Comparison of ENCODE assay signal across 8 cellular contexts in the genomic region with DNA sequence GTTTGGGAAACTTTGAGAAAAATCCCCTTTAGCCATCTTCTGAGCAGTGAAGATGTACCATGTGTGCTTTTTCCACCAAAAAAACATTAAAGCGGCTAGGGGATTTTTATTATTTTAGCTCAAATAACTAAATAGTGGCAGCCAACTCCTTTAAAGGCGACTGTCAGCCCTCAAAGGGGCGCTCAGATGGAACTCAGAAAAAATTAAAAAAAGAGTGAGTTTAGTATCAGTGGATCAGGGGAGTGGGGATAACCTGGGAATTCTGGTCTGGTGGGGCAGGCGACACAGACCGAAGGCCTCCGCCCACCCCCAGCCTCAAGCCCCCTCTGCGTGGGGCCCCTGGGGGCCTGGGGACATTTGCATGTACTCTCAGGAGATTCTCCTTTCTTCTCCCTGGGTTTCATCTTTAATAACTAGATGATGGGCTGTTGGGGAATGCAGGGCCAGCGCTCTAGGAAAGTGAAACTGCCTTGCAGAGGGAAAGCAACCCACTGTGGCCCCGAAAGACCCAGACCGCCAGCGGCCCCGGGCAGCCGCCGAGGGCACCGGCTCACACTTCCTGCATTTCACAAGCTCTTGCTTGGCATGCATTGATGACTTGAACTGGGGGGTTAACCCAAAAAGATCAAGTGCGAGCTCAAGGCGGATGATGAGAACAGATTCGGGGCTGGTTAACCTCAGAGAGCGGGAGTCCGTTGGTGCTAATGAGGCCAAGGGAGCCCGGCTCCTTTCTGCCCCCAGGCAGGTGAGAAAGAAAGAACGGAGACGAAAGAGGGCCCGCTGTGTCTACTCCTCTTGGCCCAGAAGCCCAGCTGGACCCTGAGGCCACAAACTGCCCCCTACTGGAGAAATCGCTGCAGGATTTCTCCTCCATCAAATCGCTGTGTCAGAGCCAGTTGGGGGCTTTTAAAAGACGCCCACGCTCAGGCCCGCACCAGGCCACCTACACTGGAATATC. TPM values are rescaled to one million over a fixed set of nuclear protein-coding genes. Genes with fewer than 3 reads are reported as not detected.
DNase-seq lines count a peak whose midpoint lies in the region; ATAC-seq and TF ChIP-seq lines count a peak whose summit lies in the region.

No MANE protein-coding gene starts in this region.

- H3K4me2 ChIP-seq in BLaER1: peak overlapping the region; percentile 97

- WGBS in heart left ventricle, 4 donors: 51 to 55% (median 52%) methylated on average over 15 to 29 of the region's 29 CpGs

- H3K27me3 ChIP-seq in BLaER1 (no peaks in the 10 kb centered on the region), HUES6 (ENCODE audit: control insufficient read depth, insufficient read depth, low read length) (no peaks in the 10 kb centered on the region), heart left ventricle (no peaks in the 10 kb centered on the region)

- intact Hi-C loops in heart left ventricle (cut with DNase I): no loop called here

- peak overlapping the region; percentile 52; the same call in 1 of the 2 replicates for H3K9ac ChIP-seq in BLaER1
- H3K9ac ChIP-seq in HUES6 (ENCODE audit: low read length): no peak overlapping the region

- H4K20me1 ChIP-seq in BLaER1: no peaks in the 10 kb centered on the region

- H3K9me3 ChIP-seq in BLaER1 (peaks cover 14% of the 10 kb centered on the region), HUES6 (ENCODE audit: control insufficient read depth, insufficient read depth, low read depth, low read length) (0 out of 2 replicates have a peak, but pooled peaks cover 2% of the 10 kb centered on the region), heart left ventricle (peaks cover 0 to 20% (median 2%) of the 10 kb centered on the region in 12 donors)

- DNase-seq in activated CD8-positive, alpha-beta memory T cell treated with anti-CD3 and anti-CD28 coated beads, Interleukin-2, amount 50 U/mL, for 48 hours: peak; percentile 74
- DNase-seq in heart left ventricle (peak in 2 of 5 donors; percentile 25 to 46), ureter (ENCODE audit: low spot score) (no peak), cerebellar cortex (ENCODE audit: low spot score) (no peak)
- DNase-seq in stimulated activated CD8-positive, alpha-beta memory T cell treated with anti-CD3 and anti-CD28 coated beads, Interleukin-12 subunit alpha, Interleukin-12 subunit beta, amount 100 ng/mL, for 4 hours (ENCODE audit: low read depth): peak; percentile 41

- H3K4me3 ChIP-seq in BLaER1: peak overlapping the region; percentile 62
- peak overlapping the region; percentile 27; the same call in 1 of the 2 replicates for H3K4me3 ChIP-seq in HUES6 (ENCODE audit: low read depth, low read length)
- H3K4me3 ChIP-seq in heart left ventricle: peak overlapping the region in 10 of 12 donors; percentile 1 to 68 (median 42)

- peak in 5 of 12 donors; percentile 4 to 50 (median 13) for TF ChIP-seq CTCF in heart left ventricle (IDR thresholded peaks at IDR 0.05)

- ATAC-seq in GM19438 (IDR thresholded peaks at IDR 0.05; ENCODE audit: low read depth, unreplicated experiment): peak; percentile 50
- peak in 2 of 4 donors; percentile 32 to 34 for ATAC-seq in heart left ventricle

- H3K27ac ChIP-seq in BLaER1 (peak overlapping the region; percentile 66), HUES6 (ENCODE audit: low read depth, low read length) (no peak overlapping the region), heart left ventricle (peak overlapping the region in 1 of 12 donors; percentile 68)

- H3K36me3 ChIP-seq in BLaER1 (no peaks in the 10 kb centered on the region), HUES6 (ENCODE audit: control insufficient read depth, insufficient read depth, low read length) (no peaks in the 10 kb centered on the region), heart left ventricle (no peaks in the 10 kb centered on the region)

- no peak for TF ChIP-seq POLR2A in heart left ventricle (IDR thresholded peaks at IDR 0.05)

- peaks cover 40% of the 10 kb centered on the region for H3K4me1 ChIP-seq in BLaER1
- peaks cover 18% of the 10 kb centered on the region; the same call in 1 of the 2 replicates for H3K4me1 ChIP-seq in HUES6 (ENCODE audit: control insufficient read depth, insufficient read depth, low read length)
- peaks cover 0 to 16% (median 0%) of the 10 kb centered on the region in 12 donors for H3K4me1 ChIP-seq in heart left ventricle

RNA-seq across cellular contexts. Expression of a gene that starts 7.3 kb away (rescaled TPM):
- total RNA-seq in heart left ventricle (1 to 10 TPM in 4 of 9 donors, under 1 TPM in 4, not detected in 1; 0.40 to 8.3 (median 1.0) TPM), ureter (19.4 TPM)
- polyA plus RNA-seq in heart left ventricle: 1 to 10 TPM in 1 of 2 donors, under 1 TPM in 1; 0.84 to 1.3 TPM

Comparison
In these comparisons a context has a peak if more than half of its experiments do, and no peak if none do; other contexts are left out.
1. DNase-seq: peak in activated CD8-positive, alpha-beta memory T cell treated with anti-CD3 and anti-CD28 coated beads, Interleukin-2, amount 50 U/mL, for 48 hours (single experiment) and stimulated activated CD8-positive, alpha-beta memory T cell treated with anti-CD3 and anti-CD28 coated beads, Interleukin-12 subunit alpha, Interleukin-12 subunit beta, amount 100 ng/mL, for 4 hours (single experiment); none in ureter (single experiment) and cerebellar cortex (single experiment).
2. Peak in every context shown above with its lines, with median percentiles within 50 percentile points of each other: H3K4me3 ChIP-seq.